ENCODE assay signal across 1 cellular context in genomic region chr13:22800726-22801401, GRCh38.
TF ChIP-seq lines count a peak whose summit lies in the region.

No MANE protein-coding gene starts in this region.

TF ChIP-seq in GM23338, 12 proteins besides CTCF, POLR2A, EP300 and RAD21 (continued from another document):
- TF ChIP-seq ZNF462 (CRISPR knock-in tag; IDR thresholded peaks at IDR 0.05) (no peak), STAT1 (IDR thresholded peaks at IDR 0.05; ENCODE audit: unreplicated experiment) (no peak), EZH2phosphoT487 (IDR thresholded peaks at IDR 0.05; ENCODE audit: unreplicated experiment) (no peak), EZH2 (IDR thresholded peaks at IDR 0.05; ENCODE audit: low read depth, unreplicated experiment) (no peak)
